Comparison of ENCODE assay signal across 10 cellular contexts in genomic region chr12:1619599-1619998, GRCh38. TPM values are rescaled to one million over a fixed set of nuclear protein-coding genes. Genes with fewer than 3 reads are reported as not detected.
DNase-seq lines count a peak whose midpoint lies in the region; ATAC-seq, FAIRE-seq and TF ChIP-seq lines count a peak whose summit lies in the region.
"Had no signal": no experiment of that assay in that cellular context is flagged by ENCODE, and none has a peak within 500 bp of the region (broad histone marks: within the 10 kb centered on the region; RNA-seq: fewer than 3 reads in every experiment).

No MANE protein-coding gene starts in this region.

- H3K4me3 Mint-ChIP-seq in astrocyte (ENCODE audit: unreplicated experiment) (peak overlapping the region; percentile 36), progenitor cell of endocrine pancreas (ENCODE audit: low read depth) (no peak overlapping the region)

- no peak overlapping the region for H2AFZ ChIP-seq in astrocyte (ENCODE audit: low read depth, low read length)

- peak; percentile 49 for DNase-seq in GM12864 (ENCODE audit: low read depth)
- DNase-seq in HL-60 (ENCODE audit: low read depth in 1 of 2, low spot score in 1 of 2): peak in 1 of 2 experiments; percentile 95
- no peak for DNase-seq in astrocyte (ENCODE audit: low read depth)
- DNase-seq in mucosa of descending colon: peak in 1 of 3 donors; percentile 68
- no peak for DNase-seq in progenitor cell of endocrine pancreas (ENCODE audit: low spot score, unreplicated experiment)
- DNase-seq in BE2C: no peak
- DNase-seq in EL: no peak
- DNase-seq: amniotic stem cell, DND-41 had no signal

- no peak for FAIRE-seq in astrocyte (lab: Jason Lieb, UNC)

- H3K36me3 Mint-ChIP-seq in astrocyte (ENCODE audit: low read depth, unreplicated experiment): peaks cover 21% of the 10 kb centered on the region
- H3K36me3 Mint-ChIP-seq in progenitor cell of endocrine pancreas (ENCODE audit: insufficient read depth): no peaks in the 10 kb centered on the region

- H3K27ac Mint-ChIP-seq in astrocyte (ENCODE audit: unreplicated experiment) (no peak overlapping the region), progenitor cell of endocrine pancreas (no peak overlapping the region)

- no peaks in the 10 kb centered on the region for H3K27me3 ChIP-seq in HL-60 (ENCODE audit: insufficient read depth, poor library complexity, severe bottlenecking)
- no peaks in the 10 kb centered on the region for H3K27me3 ChIP-seq in astrocyte (ENCODE audit: insufficient read depth, low read length)
- H3K27me3 ChIP-seq in BE2C: no peaks in the 10 kb centered on the region

- H3K4me1 ChIP-seq in astrocyte (ENCODE audit: insufficient read depth, low read length): peaks cover 7% of the 10 kb centered on the region
- no peaks in the 10 kb centered on the region for H3K4me1 ChIP-seq in mucosa of descending colon (ENCODE audit: low read depth)
- no peaks in the 10 kb centered on the region for H3K4me1 ChIP-seq in BE2C

- H3K27ac ChIP-seq in HL-60 (replicated peaks) (peak overlapping the region; percentile 56), astrocyte (ENCODE audit: low read depth, low read length) (no peak overlapping the region)

- H3K27me3 Mint-ChIP-seq in astrocyte (ENCODE audit: low read depth, unreplicated experiment): no peaks in the 10 kb centered on the region
- peaks cover 19% of the 10 kb centered on the region for H3K27me3 Mint-ChIP-seq in progenitor cell of endocrine pancreas

- H3K9me3 Mint-ChIP-seq in astrocyte (ENCODE audit: unreplicated experiment) (no peaks in the 10 kb centered on the region), progenitor cell of endocrine pancreas (ENCODE audit: low read depth) (no peaks in the 10 kb centered on the region)

- TF ChIP-seq CTCF in GM12864 (IDR thresholded peaks at IDR 0.05; ENCODE audit: low read depth, low read length, missing control alignments) (no peak), HL-60 (IDR thresholded peaks at IDR 0.05; ENCODE audit: insufficient read depth, low read length) (no peak), astrocyte (IDR thresholded peaks at IDR 0.05; ENCODE audit: insufficient read depth, low read depth, low read length) (no peak), mucosa of descending colon (IDR thresholded peaks at IDR 0.05) (no peak), progenitor cell of endocrine pancreas (IDR thresholded peaks at IDR 0.05; ENCODE audit: unreplicated experiment) (no peak), BE2C (IDR thresholded peaks at IDR 0.05; ENCODE audit: low read depth, low read length) (no peak)

- H4K20me1 ChIP-seq in astrocyte (ENCODE audit: insufficient read depth, low read length): peaks cover 20% of the 10 kb centered on the region

- H3K79me2 ChIP-seq in astrocyte (ENCODE audit: insufficient read depth, low read length): peaks cover 31% of the 10 kb centered on the region

- peak; percentile 45 for ATAC-seq in mucosa of descending colon
- ATAC-seq in GM21825 (IDR thresholded peaks at IDR 0.05; ENCODE audit: unreplicated experiment): no peak

- H3K36me3 ChIP-seq in astrocyte (ENCODE audit: insufficient read depth, low read length) (no peaks in the 10 kb centered on the region), mucosa of descending colon (ENCODE audit: low read depth) (no peaks in the 10 kb centered on the region), BE2C (no peaks in the 10 kb centered on the region)

- intact Hi-C loops in mucosa of descending colon (cut with DNase I, micrococcal nuclease): no loop called here

- H3K9me3 ChIP-seq in astrocyte (ENCODE audit: insufficient read depth, low read depth, low read length) (no peaks in the 10 kb centered on the region), mucosa of descending colon (no peaks in the 10 kb centered on the region), BE2C (no peaks in the 10 kb centered on the region)

- H3K4me3 ChIP-seq in GM12864 (ENCODE audit: low read depth, low read length) (no peak overlapping the region), HL-60 (replicated peaks; ENCODE audit: insufficient read depth, low read length) (no peak overlapping the region), astrocyte (ENCODE audit: insufficient read depth, low read depth, low read length) (no peak overlapping the region), mucosa of descending colon (no peak overlapping the region), BE2C (ENCODE audit: low read depth, low read length) (no peak overlapping the region)

- peaks cover 25% of the 10 kb centered on the region for H3K4me1 Mint-ChIP-seq in astrocyte (ENCODE audit: low read depth, unreplicated experiment)
- H3K4me1 Mint-ChIP-seq in progenitor cell of endocrine pancreas (ENCODE audit: low read depth): no peaks in the 10 kb centered on the region

- no peak overlapping the region for H3K9ac ChIP-seq in astrocyte (ENCODE audit: low read length)

- H3K4me2 ChIP-seq in astrocyte (ENCODE audit: low read length): no peak overlapping the region

RNA-seq across cellular contexts. Expression of gene WNT5B, which starts 9.4 kb away (rescaled TPM):
- 110 TPM in 2 replicates for total RNA-seq in astrocyte
- total RNA-seq in mucosa of descending colon: 10 to 100 TPM in 1 of 3 donors, 1 to 10 TPM in 2; 2.7 to 10.8 (median 4.7) TPM
- total RNA-seq in progenitor cell of endocrine pancreas: 8.9 and 10.1 TPM in 2 replicates
- 0.88 TPM for polyA plus RNA-seq in BE2C (2012; ENCODE audit: insufficient read depth, insufficient read length, low read depth)

RNA-seq across cellular contexts. Expression of gene FBXL14, which starts 25.2 kb away (rescaled TPM):
- total RNA-seq in astrocyte (9.2 and 9.8 TPM in 2 replicates), mucosa of descending colon (10 to 100 TPM; 29.4 to 39.6 (median 33.6) TPM), progenitor cell of endocrine pancreas (33.9 and 37.7 TPM in 2 replicates)
- polyA plus RNA-seq in BE2C (2012; ENCODE audit: insufficient read depth, insufficient read length, low read depth): 51.2 TPM
